In the genomic region with DNA sequence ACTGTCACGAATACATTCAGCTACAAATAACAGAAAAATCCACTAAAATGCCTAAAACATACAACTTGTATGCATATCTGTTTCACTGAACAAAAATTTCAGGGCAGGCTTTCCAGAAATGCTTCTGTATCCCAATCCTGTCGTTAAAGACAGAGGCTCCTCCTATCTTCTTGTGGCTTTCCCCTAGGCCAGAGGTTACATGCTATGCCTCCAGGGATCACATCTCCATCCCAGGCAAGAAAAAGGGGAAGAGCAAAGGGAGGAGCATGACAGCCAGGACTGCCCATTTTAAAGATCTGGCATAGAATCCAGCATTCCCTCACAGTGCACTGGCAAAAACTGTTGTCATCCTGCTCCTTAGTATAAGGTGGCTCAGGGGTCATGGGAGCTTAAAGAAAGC, we compare ENCODE assay signal across 16 cellular contexts.
"Had no signal": no experiment of that assay in that cellular context is flagged by ENCODE, and none has a peak within 500 bp of the region (broad histone marks: within the 10 kb centered on the region; RNA-seq: fewer than 3 reads in every experiment).

No MANE protein-coding gene starts in this region.

- H3K9me3 Mint-ChIP-seq: activated naive CD4-positive, alpha-beta T cell treated with anti-CD3 and anti-CD28 coated beads for 36 hours; activated naive CD8-positive, alpha-beta T cell treated with anti-CD3 and anti-CD28 coated beads, Interleukin-2, amount 50 U/mL, for 24 hours; activated T-helper 17 cell treated with anti-CD3 and anti-CD28 coated beads, Interleukin-2, amount 50 U/mL, for 72 hours; T-helper 2 cell treated with Interferon-gamma antibody and Interleukin-4, amounts not matched to agents 5 μg/mL and 100 μg/mL, for 36 hours had no signal

- H3K4me3 Mint-ChIP-seq: activated naive CD4-positive, alpha-beta T cell treated with anti-CD3 and anti-CD28 coated beads for 36 hours; activated naive CD8-positive, alpha-beta T cell treated with anti-CD3 and anti-CD28 coated beads, Interleukin-2, amount 50 U/mL, for 24 hours; activated T-helper 17 cell treated with anti-CD3 and anti-CD28 coated beads, Interleukin-2, amount 50 U/mL, for 72 hours; nephron; T-helper 2 cell treated with Interferon-gamma antibody and Interleukin-4, amounts not matched to agents 5 μg/mL and 100 μg/mL, for 36 hours had no signal

- H3K4me1 Mint-ChIP-seq: activated naive CD8-positive, alpha-beta T cell treated with anti-CD3 and anti-CD28 coated beads, Interleukin-2, amount 50 U/mL, for 24 hours; activated T-helper 17 cell treated with anti-CD3 and anti-CD28 coated beads, Interleukin-2, amount 50 U/mL, for 72 hours had no signal

- H3K27me3 Mint-ChIP-seq: activated naive CD8-positive, alpha-beta T cell treated with anti-CD3 and anti-CD28 coated beads, Interleukin-2, amount 50 U/mL, for 24 hours; activated T-helper 17 cell treated with anti-CD3 and anti-CD28 coated beads, Interleukin-2, amount 50 U/mL, for 72 hours had no signal

- H3K27ac ChIP-seq: ascending aorta, spleen had no signal

- H3K27ac Mint-ChIP-seq: activated naive CD4-positive, alpha-beta T cell treated with anti-CD3 and anti-CD28 coated beads for 36 hours; activated naive CD8-positive, alpha-beta T cell treated with anti-CD3 and anti-CD28 coated beads, Interleukin-2, amount 50 U/mL, for 24 hours; activated T-helper 17 cell treated with anti-CD3 and anti-CD28 coated beads, Interleukin-2, amount 50 U/mL, for 72 hours; T-helper 2 cell treated with Interferon-gamma antibody and Interleukin-4, amounts not matched to agents 5 μg/mL and 100 μg/mL, for 36 hours had no signal

- ATAC-seq: activated naive CD8-positive, alpha-beta T cell treated with anti-CD3 and anti-CD28 coated beads, Interleukin-2, amount 50 U/mL, for 24 hours; activated T-helper 17 cell treated with anti-CD3 and anti-CD28 coated beads, Interleukin-2, amount 50 U/mL, for 72 hours; left ventricle myocardium superior; right cardiac atrium had no signal

- DNase-seq: activated CD4-positive, alpha-beta T cell treated with anti-CD3 and anti-CD28 coated beads, Interleukin-2, amount 50 U/mL, for 4 hours; activated CD4-positive, CD25-positive, alpha-beta regulatory T cell treated with anti-CD3 and anti-CD28 coated beads, Interleukin-2, amount 50 U/mL, for 72 hours; activated naive CD4-positive, alpha-beta T cell treated with anti-CD3 and anti-CD28 coated beads for 36 hours; activated naive CD8-positive, alpha-beta T cell treated with anti-CD3 and anti-CD28 coated beads, Interleukin-2, amount 50 U/mL, for 24 hours; activated T-cell treated with anti-CD3 and anti-CD28 coated beads for 4 hours; glutamatergic neuron; hypothalamus; left ventricle myocardium superior; mesendoderm; nucleus accumbens; right cardiac atrium; spleen had no signal
